In the genomic region with DNA sequence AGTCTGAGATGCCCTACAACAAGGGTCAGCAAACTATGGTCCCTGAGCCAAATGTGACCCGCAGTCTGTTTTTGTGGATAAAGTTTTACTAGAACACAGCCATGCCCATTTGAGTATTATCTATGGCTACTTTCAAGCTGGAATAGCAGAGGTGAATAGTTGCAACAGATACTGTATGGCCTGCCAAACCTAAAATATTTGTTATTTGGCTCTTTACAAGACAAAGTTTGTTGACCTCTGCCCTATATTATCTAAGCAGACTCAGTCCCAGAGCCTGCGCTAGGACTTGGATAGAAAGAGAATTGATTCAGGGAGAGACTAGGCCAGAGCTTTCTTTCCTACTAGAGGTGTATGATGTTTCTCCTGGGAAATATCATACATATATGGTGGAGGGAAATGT, we compare ENCODE assay signal across 17 cellular contexts.
DNase-seq lines count a peak whose midpoint lies in the region; ATAC-seq and TF ChIP-seq lines count a peak whose summit lies in the region.
"Had no signal": no experiment of that assay in that cellular context is flagged by ENCODE, and none has a peak within 500 bp of the region (broad histone marks: within the 10 kb centered on the region; RNA-seq: fewer than 3 reads in every experiment).

No MANE protein-coding gene starts in this region.

- TF ChIP-seq CTCF in brain microvascular endothelial cell (IDR thresholded peaks at IDR 0.05; ENCODE audit: low read depth, low read length, missing control alignments), result no peak

- H3K27ac ChIP-seq in brain microvascular endothelial cell, result peak overlapping the region; percentile 18

- in situ Hi-C loops in brain microvascular endothelial cell (cut with HindIII; ENCODE audit: low pct_ligation_motif_present, low sequenced_read_pairs), result no loop called here

- intact Hi-C loops in sciatic nerve (cut with DNase I), result no loop called here

- peak; percentile 94 for ATAC-seq in left lobe of liver
- peak; percentile 62 for ATAC-seq in sciatic nerve
- ATAC-seq in HG02610 (IDR thresholded peaks at IDR 0.05; ENCODE audit: unreplicated experiment), result no peak

- H3K4me3 ChIP-seq in brain microvascular endothelial cell (ENCODE audit: low read depth, low read length), result no peak overlapping the region

- no peaks in the 10 kb centered on the region for H3K36me3 ChIP-seq in brain microvascular endothelial cell (replicated peaks)

- DNase-seq in EH (ENCODE audit: low read depth) (peak; percentile 13), brain microvascular endothelial cell (no peak), left lobe of liver (ENCODE audit: low spot score) (peak; percentile 50), sciatic nerve (ENCODE audit: low spot score) (no peak), NCI-H82 treated with DMSO at 0.1 percent for 48 hours (lab: John Stamatoyannopoulos, UW; ENCODE audit: unreplicated experiment) (no peak), NCI-H1694 treated with DMSO at 0.1 percent for 48 hours (lab: John Stamatoyannopoulos, UW) (no peak)
- DNase-seq: ACHN, AML-193, GOT3, NCI-H1105, NCI-H1694, NCI-H2107, NCI-H510A, NCI-H748 treated with DMSO at 0.1 percent for 48 hours, RPMI8226, SIG-M5 had no signal

- no peaks in the 10 kb centered on the region for H3K27me3 ChIP-seq in brain microvascular endothelial cell (replicated peaks)

Comparison
In these comparisons a context has a peak if more than half of its experiments do, and no peak if none do; other contexts are left out.
1. DNase-seq: peak in EH (single experiment) and left lobe of liver (single experiment); none in brain microvascular endothelial cell (single experiment), sciatic nerve (single experiment), NCI-H82 treated with DMSO at 0.1 percent for 48 hours (single experiment) and NCI-H1694 treated with DMSO at 0.1 percent for 48 hours (single experiment).